ENCODE assay signal across 9 cellular contexts in genomic region chr1:225735252-225736149, GRCh38. TPM values are rescaled to one million over a fixed set of nuclear protein-coding genes. Genes with fewer than 3 reads are reported as not detected.
DNase-seq lines count a peak whose midpoint lies in the region; ATAC-seq, FAIRE-seq and TF ChIP-seq lines count a peak whose summit lies in the region.
"Had no signal": no experiment of that assay in that cellular context is flagged by ENCODE, and none has a peak within 500 bp of the region (broad histone marks: within the 10 kb centered on the region; RNA-seq: fewer than 3 reads in every experiment).

No MANE protein-coding gene starts in this region.

- 43 to 53% (median 51%) methylated on average over 12 of the region's 12 CpGs for WGBS in adrenal gland, 4 donors
- no CpG with 5 or more reads among the region's 12 CpGs for WGBS in H9 (ENCODE audit: extremely low coverage, insufficient read length, low lambda C conversion rate)

- no peak overlapping the region for H2BK5ac ChIP-seq in H9 (ENCODE audit: insufficient read length, low read length)

- TF ChIP-seq CTCF in adrenal gland (IDR thresholded peaks at IDR 0.05) (peak in 1 of 6 experiments; percentile 7), kidney (IDR thresholded peaks at IDR 0.05; ENCODE audit: borderline replicate concordance, extremely low read depth, insufficient read depth) (peak; percentile 19), H9 (conservative IDR thresholded peaks at IDR 0.05) (no peak)

- H3K27me3 Mint-ChIP-seq in H9 (ENCODE audit: low read depth), result peaks cover 84% of the 10 kb centered on the region

- H3K27me3 ChIP-seq in adrenal gland (no peaks in the 10 kb centered on the region), H9 (ENCODE audit: insufficient read depth, low read length) (peaks cover 2% of the 10 kb centered on the region; the same call in 1 of the 2 replicates)

- no peak overlapping the region for H2BK15ac ChIP-seq in H9 (ENCODE audit: low read depth, low read length)

- peaks cover 0 to 2% of the 10 kb centered on the region in 2 experiments; a peak in 1 of 5 replicates for H3K9me3 Mint-ChIP-seq in H9

- no peak overlapping the region for H3K4ac ChIP-seq in H9 (ENCODE audit: low read depth, low read length)

- H3K79me1 ChIP-seq in H9 (ENCODE audit: insufficient read depth, low read depth, low read length, poor library complexity, severe bottlenecking), result no peaks in the 10 kb centered on the region

- no peak overlapping the region for H3K56ac ChIP-seq in H9 (ENCODE audit: insufficient read length, low read depth, low read length)

- H2BK12ac ChIP-seq in H9 (ENCODE audit: insufficient read length, low read depth, low read length), result no peak overlapping the region

- H3T11ph ChIP-seq in H9 (ENCODE audit: low read length), result no peak overlapping the region

- no peak overlapping the region for H3K23ac ChIP-seq in H9 (ENCODE audit: insufficient read length, low read depth, low read length)

- H3K9me3 ChIP-seq in adrenal gland (replicated peaks in 1 of 3), result no peaks in the 10 kb centered on the region
- H3K9me3 ChIP-seq in kidney (ENCODE audit: control insufficient read depth in 1 of 2, low read length in 2 of 2), result no peaks in the 10 kb centered on the region
- H3K9me3 ChIP-seq in H9 (ENCODE audit: control insufficient read depth, low read depth, low read length), result no peaks in the 10 kb centered on the region

- H2BK120ac ChIP-seq in H9 (ENCODE audit: low read depth, low read length, poor library complexity, severe bottlenecking), result no peak overlapping the region

- H3K23me2 ChIP-seq in H9 (ENCODE audit: insufficient read length, low read depth, low read length, poor library complexity, severe bottlenecking), result no peaks in the 10 kb centered on the region

- H3K36me3 Mint-ChIP-seq in H9 (ENCODE audit: insufficient read depth in 1 of 3, low read depth in 3 of 3), result no peaks in the 10 kb centered on the region

- H3K4me1 ChIP-seq in adrenal gland (replicated peaks in 1 of 2) (peaks cover 11 to 27% of the 10 kb centered on the region in 2 donors), kidney (ENCODE audit: control insufficient read depth in 1 of 2, insufficient read depth in 1 of 2, low read depth in 1 of 2, low read length in 2 of 2) (peaks cover 4 to 13% of the 10 kb centered on the region in 2 donors), H9 (ENCODE audit: insufficient read depth, low read length) (no peaks in the 10 kb centered on the region)

- no peak overlapping the region for H3K14ac ChIP-seq in H9 (ENCODE audit: insufficient read depth, low read length)

- peaks cover 7 to 9% of the 10 kb centered on the region in 2 experiments; a peak in 3 of 4 replicates for H3K4me1 Mint-ChIP-seq in H9

- no peak overlapping the region for H4K5ac ChIP-seq in H9 (ENCODE audit: insufficient read length, low read depth, low read length)

- peak overlapping the region; percentile 58 to 89 (median 64) for H3K27ac ChIP-seq in adrenal gland
- H3K27ac ChIP-seq in kidney (ENCODE audit: low read depth in 2 of 2, low read length in 2 of 2), result peak overlapping the region; percentile 45 to 51
- H3K27ac ChIP-seq in H9 (ENCODE audit: insufficient read length, low read depth, low read length), result no peak overlapping the region

- no peak for ATAC-seq in HG03175 (IDR thresholded peaks at IDR 0.05; ENCODE audit: unreplicated experiment)
- ATAC-seq: HCT116 had no signal

- H3K9ac ChIP-seq in kidney (ENCODE audit: low read length in 2 of 2) (no peak overlapping the region), H9 (ENCODE audit: extremely low read depth, insufficient read length, low read length) (no peak overlapping the region)

- H4K20me1 ChIP-seq in H9 (ENCODE audit: control insufficient read depth, insufficient read depth, insufficient read length), result no peaks in the 10 kb centered on the region

- no peak overlapping the region for H4K8ac ChIP-seq in H9 (replicated peaks; ENCODE audit: insufficient read length, low read depth, low read length)

- H3K4me2 ChIP-seq in H9 (ENCODE audit: insufficient read depth, insufficient read length, low read length), result no peak overlapping the region

- no peak overlapping the region for H3K4me3 Mint-ChIP-seq in H9

- no peak overlapping the region for H2BK20ac ChIP-seq in H9 (ENCODE audit: low read depth, low read length, poor library complexity, severe bottlenecking)

- no peaks in the 10 kb centered on the region for H3K36me3 ChIP-seq in adrenal gland (replicated peaks in 1 of 2)
- H3K36me3 ChIP-seq in kidney (ENCODE audit: control insufficient read depth in 1 of 2, insufficient read depth in 2 of 2, low read length in 2 of 2), result no peaks in the 10 kb centered on the region

- H2AK5ac ChIP-seq in H9 (ENCODE audit: insufficient read length, low read length), result no peak overlapping the region

- DNase-seq in HPDE6-E6E7 (ENCODE audit: extremely low spot score) (peak; percentile 94), adrenal gland (peak; percentile 74 to 93 (median 92)), kidney (peak; percentile 86), stromal cell of bone marrow (ENCODE audit: low read depth) (peak; percentile 97), H9 (no peak), NCI-H2107 (lab: John Stamatoyannopoulos, UW) (no peak), NCI-H526 treated with DMSO at 0.1 percent for 48 hours (lab: John Stamatoyannopoulos, UW) (no peak)

- FAIRE-seq in kidney (lab: Jason Lieb, UNC), result no peak

- H4K91ac ChIP-seq in H9 (ENCODE audit: insufficient read length, low read depth, low read length), result no peak overlapping the region

- no peak overlapping the region for H3K18ac ChIP-seq in H9 (ENCODE audit: insufficient read length, low read depth, low read length)

- H3K4me3 ChIP-seq in adrenal gland (no peak overlapping the region), kidney (ENCODE audit: low read length in 2 of 2) (peak overlapping the region in 1 of 2 donors; percentile 20)

- H2AFZ ChIP-seq in H9 (ENCODE audit: low read length), result no peak overlapping the region

- intact Hi-C loops in adrenal gland (cut with DNase I), result no loop called here
- intact Hi-C loops in kidney (cut with DNase I), result no loop called here

- TF ChIP-seq POLR2A in adrenal gland (IDR thresholded peaks at IDR 0.05), result peak in 1 of 2 donors; percentile 65

- no peaks in the 10 kb centered on the region for H3K79me2 ChIP-seq in H9 (ENCODE audit: insufficient read depth, low read length)

- H3K27ac Mint-ChIP-seq in H9, result no peak overlapping the region

RNA-seq across cellular contexts. Expression of gene SRP9, which starts 42.1 kb away (rescaled TPM):
- total RNA-seq in adrenal gland (100 to 1,000 TPM; 197 to 429 (median 293) TPM), kidney (199 TPM), H9 (2021) (396 and 403 TPM in 2 replicates)
- polyA plus RNA-seq in adrenal gland (100 to 1,000 TPM; 144 to 521 (median 178) TPM), kidney (ENCODE audit: insufficient read depth, low read depth, low replicate concordance) (307 TPM)

Comparison
In these comparisons a context has a peak if more than half of its experiments do, and no peak if none do; other contexts are left out.
1. DNase-seq: peak in HPDE6-E6E7 (single experiment), adrenal gland (7 of 7), kidney (single experiment) and stromal cell of bone marrow (single experiment); none in H9 (single experiment), NCI-H2107 (single experiment) and NCI-H526 treated with DMSO at 0.1 percent for 48 hours (single experiment).